11 cellular contexts compared by ENCODE assay signal in the genomic region with DNA sequence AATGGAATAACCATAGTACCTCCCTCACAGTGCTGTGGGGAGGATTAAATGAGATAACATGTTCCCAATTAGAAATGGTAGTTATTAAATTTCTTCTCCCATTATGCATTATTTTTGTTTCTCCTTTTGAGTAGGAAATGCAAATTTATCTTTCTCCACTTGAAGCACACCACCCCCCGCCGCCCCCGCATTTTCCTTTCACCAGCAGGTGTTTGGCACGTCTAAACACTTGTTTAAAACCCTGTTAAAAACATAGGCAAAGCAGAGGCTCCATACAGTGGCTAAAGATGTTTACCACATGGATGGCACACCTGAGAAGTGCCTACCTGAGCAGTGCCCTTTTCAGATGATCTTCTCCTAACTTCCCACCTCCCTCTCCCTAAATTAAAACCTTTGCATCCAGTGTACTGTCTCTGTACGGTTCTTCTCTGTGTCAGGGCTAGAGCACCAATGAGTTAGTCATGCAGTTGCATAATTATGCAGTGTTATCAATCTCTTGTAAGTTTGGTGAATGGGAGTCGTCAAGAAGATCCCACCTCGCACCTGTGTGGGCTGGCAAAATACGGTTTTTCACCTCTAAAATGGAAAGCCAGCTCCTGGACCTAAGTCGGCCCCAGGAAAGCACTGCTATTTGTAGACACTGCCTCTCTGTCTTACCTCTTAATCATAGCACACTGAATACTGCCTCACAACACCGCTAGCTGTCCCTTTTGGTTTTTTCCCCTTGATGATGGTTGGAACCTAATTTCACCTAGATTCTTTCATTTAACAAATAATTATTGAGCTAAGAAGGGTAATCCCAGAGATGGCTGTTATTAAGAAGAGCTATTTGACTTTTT.
DNase-seq lines count a peak whose midpoint lies in the region; ATAC-seq and TF ChIP-seq lines count a peak whose summit lies in the region.
"Had no signal": no experiment of that assay in that cellular context is flagged by ENCODE, and none has a peak within 500 bp of the region (broad histone marks: within the 10 kb centered on the region; RNA-seq: fewer than 3 reads in every experiment).

No MANE protein-coding gene starts in this region.

- peak overlapping the region; percentile 74 for H3K27ac Mint-ChIP-seq in stimulated activated naive B cell treated with anti-CD40 and anti-IgM and Interleukin-4, amounts not matched to agents 10 μg/mL and 1 μg/mL and 100 μg/mL, for 72 hours
- H3K27ac Mint-ChIP-seq: nephron progenitor cell had no signal

- H3K27ac ChIP-seq in KOPT-K1 (ENCODE audit: low read depth, low read length, poor library complexity, severe bottlenecking) (peak overlapping the region; percentile 60), brain microvascular endothelial cell (no peak overlapping the region)
- H3K27ac ChIP-seq: suprapubic skin had no signal

- H3K9me3 Mint-ChIP-seq in stimulated activated naive B cell treated with anti-CD40 and anti-IgM and Interleukin-4, amounts not matched to agents 10 μg/mL and 1 μg/mL and 100 μg/mL, for 72 hours = peaks cover 4% of the 10 kb centered on the region in 2 donors

- H3K9me3 ChIP-seq in KOPT-K1 (ENCODE audit: insufficient read depth, low read length, poor library complexity, severe bottlenecking) = no peaks in the 10 kb centered on the region
- H3K9me3 ChIP-seq: suprapubic skin had no signal

- TF ChIP-seq CTCF in brain microvascular endothelial cell (IDR thresholded peaks at IDR 0.05; ENCODE audit: low read depth, low read length, missing control alignments) = no peak

- DNase-seq in activated T-cell treated with anti-CD3 and anti-CD28 coated beads for 24 hours (ENCODE audit: low read depth) = peak; percentile 8
- no peak for DNase-seq in activated T-cell treated with anti-CD3 and anti-CD28 coated beads, Interleukin-2, amount 50 U/mL, for 1 hour
- peak; percentile 47 for DNase-seq in activated naive CD4-positive, alpha-beta T cell treated with anti-CD3 and anti-CD28 coated beads, Interleukin-2, amount 50 U/mL, for 16 hours
- peak; percentile 4 for DNase-seq in stimulated activated naive B cell treated with anti-CD40 and anti-IgM and Interleukin-4, amounts not matched to agents 10 μg/mL and 1 μg/mL and 100 μg/mL, for 72 hours
- no peak for DNase-seq in brain microvascular endothelial cell
- DNase-seq in NCI-H526 (lab: John Stamatoyannopoulos, UW) = no peak
- DNase-seq in NCI-H2171 (lab: John Stamatoyannopoulos, UW) = no peak
- DNase-seq: NCI-H1092, nephron progenitor cell had no signal

- H3K36me3 Mint-ChIP-seq in stimulated activated naive B cell treated with anti-CD40 and anti-IgM and Interleukin-4, amounts not matched to agents 10 μg/mL and 1 μg/mL and 100 μg/mL, for 72 hours = no peaks in the 10 kb centered on the region

- ATAC-seq in stimulated activated naive B cell treated with anti-CD40 and anti-IgM and Interleukin-4, amounts not matched to agents 10 μg/mL and 1 μg/mL and 100 μg/mL, for 72 hours (replicated peaks) = peak; percentile 41 to 49

- no peaks in the 10 kb centered on the region for H3K27me3 ChIP-seq in brain microvascular endothelial cell (replicated peaks)
- H3K27me3 ChIP-seq: suprapubic skin had no signal

- no peak overlapping the region for H3K4me3 ChIP-seq in brain microvascular endothelial cell (ENCODE audit: low read depth, low read length)
- H3K4me3 ChIP-seq: suprapubic skin had no signal

- H3K4me1 Mint-ChIP-seq in stimulated activated naive B cell treated with anti-CD40 and anti-IgM and Interleukin-4, amounts not matched to agents 10 μg/mL and 1 μg/mL and 100 μg/mL, for 72 hours = peaks cover 57 to 81% of the 10 kb centered on the region in 2 donors

- no peaks in the 10 kb centered on the region for H3K27me3 Mint-ChIP-seq in stimulated activated naive B cell treated with anti-CD40 and anti-IgM and Interleukin-4, amounts not matched to agents 10 μg/mL and 1 μg/mL and 100 μg/mL, for 72 hours

- H3K36me3 ChIP-seq in KOPT-K1 (ENCODE audit: insufficient read depth, low read length) (no peaks in the 10 kb centered on the region), brain microvascular endothelial cell (replicated peaks) (no peaks in the 10 kb centered on the region)
- H3K36me3 ChIP-seq: suprapubic skin had no signal

- in situ Hi-C loops in brain microvascular endothelial cell (cut with HindIII; ENCODE audit: low pct_ligation_motif_present, low sequenced_read_pairs) = no loop called here

- H3K4me3 Mint-ChIP-seq in stimulated activated naive B cell treated with anti-CD40 and anti-IgM and Interleukin-4, amounts not matched to agents 10 μg/mL and 1 μg/mL and 100 μg/mL, for 72 hours = no peak overlapping the region
- H3K4me3 Mint-ChIP-seq: nephron progenitor cell had no signal

Comparison
In these comparisons a context has a peak if more than half of its experiments do, and no peak if none do; other contexts are left out.
1. DNase-seq: peak in activated T-cell treated with anti-CD3 and anti-CD28 coated beads for 24 hours (single experiment), activated naive CD4-positive, alpha-beta T cell treated with anti-CD3 and anti-CD28 coated beads, Interleukin-2, amount 50 U/mL, for 16 hours (single experiment) and stimulated activated naive B cell treated with anti-CD40 and anti-IgM and Interleukin-4, amounts not matched to agents 10 μg/mL and 1 μg/mL and 100 μg/mL, for 72 hours (single experiment); none in activated T-cell treated with anti-CD3 and anti-CD28 coated beads, Interleukin-2, amount 50 U/mL, for 1 hour (single experiment), brain microvascular endothelial cell (single experiment), NCI-H526 (0 of 2) and NCI-H2171 (single experiment).